Comparison of ENCODE assay signal across 17 cellular contexts in genomic region chr1:34790985-34791384, GRCh38. TPM values are rescaled to one million over a fixed set of nuclear protein-coding genes. Genes with fewer than 3 reads are reported as not detected.
A peak's percentile ranks its signal among the peaks of the same experiment; 100 is the strongest.
DNase-seq lines count a peak whose midpoint lies in the region; ATAC-seq and TF ChIP-seq lines count a peak whose summit lies in the region.
"Had no signal": no experiment of that assay in that cellular context is flagged by ENCODE, and none has a peak within 500 bp of the region (broad histone marks: within the 10 kb centered on the region; RNA-seq: fewer than 3 reads in every experiment).

No MANE protein-coding gene starts in this region.

- H3K9me3 ChIP-seq in heart left ventricle (no peaks in the 10 kb centered on the region), osteoblast (ENCODE audit: low read depth, low read length) (no peaks in the 10 kb centered on the region)

- TF ChIP-seq CTCF in heart left ventricle (IDR thresholded peaks at IDR 0.05) (no peak), osteoblast (IDR thresholded peaks at IDR 0.05; ENCODE audit: extremely low read depth, low read depth, low read length) (no peak), type B pancreatic cell (conservative IDR thresholded peaks at IDR 0.05) (no peak)

- peaks cover 0 to 18% (median 5%) of the 10 kb centered on the region in 9 donors for H3K36me3 ChIP-seq in heart left ventricle
- no peaks in the 10 kb centered on the region for H3K36me3 ChIP-seq in osteoblast (ENCODE audit: insufficient read depth, low read length)

- ATAC-seq in heart left ventricle (peak; percentile 7 to 59 (median 46)), HG03108 (IDR thresholded peaks at IDR 0.05; ENCODE audit: unreplicated experiment) (no peak)
- ATAC-seq in stimulated activated naive B cell treated with anti-CD40 and anti-IgM and Interleukin-4, amounts not matched to agents 10 μg/mL and 1 μg/mL and 100 μg/mL, for 72 hours (replicated peaks), result no peak
- ATAC-seq: PC-3 had no signal

- H3K4me1 Mint-ChIP-seq in type B pancreatic cell (ENCODE audit: unreplicated experiment), result no peaks in the 10 kb centered on the region
- H3K4me1 Mint-ChIP-seq in stimulated activated naive B cell treated with anti-CD40 and anti-IgM and Interleukin-4, amounts not matched to agents 10 μg/mL and 1 μg/mL and 100 μg/mL, for 72 hours, result peaks cover 15 to 22% of the 10 kb centered on the region in 2 donors

- H3K27me3 ChIP-seq in heart left ventricle (peaks cover 0 to 7% (median 0%) of the 10 kb centered on the region in 9 donors), osteoblast (ENCODE audit: insufficient read depth, low read length) (peaks cover 15% of the 10 kb centered on the region)

- H3K4me3 Mint-ChIP-seq in type B pancreatic cell, result no peak overlapping the region
- no peak overlapping the region for H3K4me3 Mint-ChIP-seq in stimulated activated naive B cell treated with anti-CD40 and anti-IgM and Interleukin-4, amounts not matched to agents 10 μg/mL and 1 μg/mL and 100 μg/mL, for 72 hours
- H3K4me3 Mint-ChIP-seq: HFFc6 had no signal

- no peak overlapping the region for H3K4me3 ChIP-seq in heart left ventricle
- no peak overlapping the region for H3K4me3 ChIP-seq in osteoblast (ENCODE audit: insufficient read depth, low read length)

- H3K4me2 ChIP-seq in osteoblast (ENCODE audit: insufficient read depth, low read length), result no peak overlapping the region

- no peaks in the 10 kb centered on the region for H3K36me3 Mint-ChIP-seq in type B pancreatic cell
- H3K36me3 Mint-ChIP-seq in stimulated activated naive B cell treated with anti-CD40 and anti-IgM and Interleukin-4, amounts not matched to agents 10 μg/mL and 1 μg/mL and 100 μg/mL, for 72 hours, result peaks cover 5 to 11% of the 10 kb centered on the region in 2 donors

- no peaks in the 10 kb centered on the region for H3K79me2 ChIP-seq in osteoblast (ENCODE audit: insufficient read depth, low read length)

- 64 to 75% (median 69%) methylated on average over 5 to 6 of the region's 6 CpGs for WGBS in heart left ventricle, 4 donors

- no peaks in the 10 kb centered on the region for H4K20me1 ChIP-seq in osteoblast (ENCODE audit: insufficient read depth, low read length)

- DNase-seq in caudate nucleus (lab: John Stamatoyannopoulos, UW) (no peak), heart left ventricle (peak in 4 of 5 donors; percentile 70 to 80 (median 72)), osteoblast (ENCODE audit: insufficient read length, low spot score, missing footprints) (peak; percentile 93), type B pancreatic cell (ENCODE audit: extremely low spot score, unreplicated experiment) (peak; percentile 48), AG08396 (ENCODE audit: low spot score) (no peak), NCI-H2081 (lab: John Stamatoyannopoulos, UW) (no peak)
- no peak for DNase-seq in stimulated activated naive B cell treated with anti-CD40 and anti-IgM and Interleukin-4, amounts not matched to agents 10 μg/mL and 1 μg/mL and 100 μg/mL, for 72 hours
- DNase-seq: DMS 273 treated with DMSO at 0.1 percent for 48 hours, HFFc6, KG1, NCI-H1048, NCI-H345, PC-3 had no signal

- TF ChIP-seq POLR2A in heart left ventricle (IDR thresholded peaks at IDR 0.05), result peak in 1 of 2 donors; percentile 27

- peaks cover 0 to 41% (median 13%) of the 10 kb centered on the region in 12 donors for H3K4me1 ChIP-seq in heart left ventricle
- H3K4me1 ChIP-seq in osteoblast (ENCODE audit: insufficient read depth, low read length), result peaks cover 8% of the 10 kb centered on the region

- H3K9me3 Mint-ChIP-seq in type B pancreatic cell, result no peaks in the 10 kb centered on the region
- H3K9me3 Mint-ChIP-seq in stimulated activated naive B cell treated with anti-CD40 and anti-IgM and Interleukin-4, amounts not matched to agents 10 μg/mL and 1 μg/mL and 100 μg/mL, for 72 hours, result no peaks in the 10 kb centered on the region

- no peak overlapping the region for H2AFZ ChIP-seq in osteoblast (ENCODE audit: low read length)

- no peak overlapping the region for H3K27ac Mint-ChIP-seq in type B pancreatic cell
- H3K27ac Mint-ChIP-seq in stimulated activated naive B cell treated with anti-CD40 and anti-IgM and Interleukin-4, amounts not matched to agents 10 μg/mL and 1 μg/mL and 100 μg/mL, for 72 hours, result no peak overlapping the region
- H3K27ac Mint-ChIP-seq: HFFc6 had no signal

- H3K27ac ChIP-seq in caudate nucleus (ENCODE audit: low read depth, low read length) (peak overlapping the region; percentile 63), heart left ventricle (peak overlapping the region in 11 of 12 donors; percentile 45 to 96 (median 68)), osteoblast (ENCODE audit: low read depth, low read length) (no peak overlapping the region)

- peaks cover 72% of the 10 kb centered on the region for H3K27me3 Mint-ChIP-seq in type B pancreatic cell
- H3K27me3 Mint-ChIP-seq in stimulated activated naive B cell treated with anti-CD40 and anti-IgM and Interleukin-4, amounts not matched to agents 10 μg/mL and 1 μg/mL and 100 μg/mL, for 72 hours, result peaks cover 39 to 46% of the 10 kb centered on the region in 2 donors

- intact Hi-C loops in heart left ventricle (cut with DNase I), result no loop called here

RNA-seq across cellular contexts. Expression of gene GJA4, which starts 1.8 kb away (rescaled TPM):
- total RNA-seq in heart left ventricle, result 10 to 100 TPM; 14.2 to 78.0 (median 22.6) TPM
- 10 to 100 TPM; 23.0 to 36.9 TPM for polyA plus RNA-seq in heart left ventricle
- not detected in 2 replicates for total RNA-seq in osteoblast
- 0.67 and 0.87 TPM in 2 replicates for total RNA-seq in type B pancreatic cell (ENCODE audit: low replicate concordance)
- total RNA-seq: HFFc6, M059J, PC-3 had no signal
- polyA plus RNA-seq: AG04450, BJ had no signal

RNA-seq across cellular contexts. Expression of gene GJB3, which starts 10.0 kb away (rescaled TPM):
- total RNA-seq in heart left ventricle (not detected), osteoblast (not detected in 2 replicates), type B pancreatic cell (ENCODE audit: low replicate concordance) (6.5 and 19.5 TPM in 2 replicates)
- not detected for polyA plus RNA-seq in heart left ventricle
- polyA plus RNA-seq: AG04450, BJ had no signal

RNA-seq across cellular contexts. Expression of gene GJB4, which starts 31.4 kb away (rescaled TPM):
- total RNA-seq in heart left ventricle (not detected), osteoblast (not detected in 2 replicates), type B pancreatic cell (ENCODE audit: low replicate concordance) (0.48 and 0.50 TPM in 2 replicates)
- polyA plus RNA-seq in heart left ventricle, result not detected
- total RNA-seq: HFFc6, M059J, PC-3 had no signal
- polyA plus RNA-seq: AG04450, BJ had no signal

RNA-seq across cellular contexts. Expression of gene GJB5, which starts 36.1 kb away (rescaled TPM):
- total RNA-seq in heart left ventricle, result not detected
- polyA plus RNA-seq in heart left ventricle, result not detected
- not detected in 2 replicates for total RNA-seq in osteoblast
- total RNA-seq in type B pancreatic cell (ENCODE audit: low replicate concordance), result 2.0 and 7.5 TPM in 2 replicates
- total RNA-seq: M059J had no signal
- polyA plus RNA-seq: AG04450, BJ had no signal

Comparison
In these comparisons a context has a peak if more than half of its experiments do, and no peak if none do; other contexts are left out.
1. DNase-seq: peak in heart left ventricle (4 of 5), osteoblast (single experiment) and type B pancreatic cell (single experiment); none in caudate nucleus (0 of 61), AG08396 (single experiment), NCI-H2081 (0 of 2) and stimulated activated naive B cell treated with anti-CD40 and anti-IgM and Interleukin-4, amounts not matched to agents 10 μg/mL and 1 μg/mL and 100 μg/mL, for 72 hours (single experiment).
2. ATAC-seq: peak in heart left ventricle (4 of 4); none in HG03108 (single experiment) and stimulated activated naive B cell treated with anti-CD40 and anti-IgM and Interleukin-4, amounts not matched to agents 10 μg/mL and 1 μg/mL and 100 μg/mL, for 72 hours (0 of 2).